6 cellular contexts compared by ENCODE assay signal in genomic region chrX:66096987-66097386, GRCh38. TPM values are rescaled to one million over a fixed set of nuclear protein-coding genes. Genes with fewer than 3 reads are reported as not detected.
"Had no signal": no experiment of that assay in that cellular context is flagged by ENCODE, and none has a peak within 500 bp of the region (broad histone marks: within the 10 kb centered on the region; RNA-seq: fewer than 3 reads in every experiment).

No MANE protein-coding gene starts in this region.

RNA-seq across cellular contexts. Expression of gene VSIG4, which starts 57.1 kb away (rescaled TPM):
- total RNA-seq: lung microvascular endothelial cell, mammary epithelial cell, mesothelial cell of epicardium, myocyte had no signal
- polyA plus RNA-seq: immature natural killer cell, keratinocyte, mammary epithelial cell had no signal
